ENCODE assay signal across 8 cellular contexts in genomic region chr22:46296257-46297150, GRCh38. TPM values are rescaled to one million over a fixed set of nuclear protein-coding genes. Genes with fewer than 3 reads are reported as not detected.
A peak's percentile ranks its signal among the peaks of the same experiment; 100 is the strongest.
DNase-seq lines count a peak whose midpoint lies in the region; ATAC-seq and TF ChIP-seq lines count a peak whose summit lies in the region.

TSS of gene GTSE1 (plus strand) at chr22:46296870. CDS start at chr22:46297401, 531 bp downstream.

- H3K4me2 ChIP-seq in PC-3 (ENCODE audit: low read length), result peak within 1 kb of the TSS; percentile 98

- ATAC-seq in GM21576 (IDR thresholded peaks at IDR 0.05; ENCODE audit: unreplicated experiment) (peak; percentile 79), PC-3 (peak; percentile 96)

- POLR2A ChIA-PET in PC-3 (lab: Charles Lee; ENCODE audit: unreplicated experiment), result no interaction called here

- H3K9ac ChIP-seq in PC-3 (ENCODE audit: low read length) (peak within 1 kb of the TSS; percentile 76), mucosa of rectum (ENCODE audit: low read depth in 1 of 2, low read length in 2 of 2) (peak within 1 kb of the TSS; percentile 84 to 89)

- TF ChIP-seq EP300 in Ishikawa (IDR thresholded peaks at IDR 0.05; ENCODE audit: borderline replicate concordance), result no peak

- H3K4me3 ChIP-seq in PC-3 (ENCODE audit: low read length) (peak within 1 kb of the TSS; percentile 84), epithelial cell of proximal tubule (ENCODE audit: low read depth, low read length) (peak within 1 kb of the TSS; percentile 79), mucosa of rectum (ENCODE audit: low read length in 2 of 2) (peak within 1 kb of the TSS; percentile 80 to 83)

- H2AFZ ChIP-seq in PC-3 (ENCODE audit: low read length), result peak within 1 kb of the TSS; percentile 67

- TF ChIP-seq RAD21 in Ishikawa (IDR thresholded peaks at IDR 0.05; ENCODE audit: low read depth), result peak; percentile 34; the same call in 1 of the 2 replicates

- no peaks in the 10 kb centered on the region for H4K20me1 ChIP-seq in PC-3 (ENCODE audit: low read length)

- H3F3A ChIP-seq in PC-3 (ENCODE audit: low read length, unreplicated experiment), result no peaks in the 10 kb centered on the region

- H3K4me1 ChIP-seq in PC-3 (ENCODE audit: insufficient read depth, low read length) (peaks cover 13% of the 10 kb centered on the region), mucosa of rectum (ENCODE audit: control insufficient read depth in 2 of 2, insufficient read depth in 2 of 2, low read length in 2 of 2) (peaks cover 15 to 20% of the 10 kb centered on the region in 2 donors)

- CTCF ChIA-PET in PC-3 (lab: Charles Lee), result no interaction called here

- DNase-seq in DMS153 (lab: John Stamatoyannopoulos, UW) (peak; percentile 98), PC-3 (peak; percentile 97), epithelial cell of proximal tubule (ENCODE audit: low read depth) (peak; percentile 61)
- peak; percentile 94 for DNase-seq in activated T-cell treated with anti-CD3 and anti-CD28 coated beads, Interleukin-2, amount 50 U/mL, for 1 hour
- peak; percentile 97 for DNase-seq in stimulated activated CD8-positive, alpha-beta memory T cell treated with anti-CD3 and anti-CD28 coated beads, Interleukin-4, amount 100 ng/mL, for 48 hours

- TSS peak; percentile 94 for BruUV-seq in PC-3 (replicated peaks; lab: Mats Ljungman, UMichigan)

- intact Hi-C loops in PC-3 (cut with micrococcal nuclease), result loop anchor here (5.0 kb wide), 1 partner anchor 174 kb away; no protein-coding TSS in a partner anchor

- H3K27me3 ChIP-seq in PC-3 (ENCODE audit: low read length) (no peaks in the 10 kb centered on the region), mucosa of rectum (ENCODE audit: control insufficient read depth in 2 of 2, insufficient read depth in 2 of 2, low read length in 2 of 2) (no peaks in the 10 kb centered on the region)

- TF ChIP-seq CTCF in PC-3 (conservative IDR thresholded peaks at IDR 0.05; ENCODE audit: low read depth, low read length) (0 out of 2 replicates have a peak, but pooled peaks have one; percentile 18), epithelial cell of proximal tubule (conservative IDR thresholded peaks at IDR 0.05; ENCODE audit: low read depth, low read length) (peak; percentile 30)

- peak within 1 kb of the TSS; percentile 63 for H3K27ac ChIP-seq in PC-3 (ENCODE audit: low read length)
- H3K27ac ChIP-seq in mucosa of rectum (ENCODE audit: low read depth in 2 of 2, low read length in 2 of 2), result peak within 1 kb of the TSS; percentile 93 to 96

- no peaks in the 10 kb centered on the region for H3K9me2 ChIP-seq in PC-3 (replicated peaks; ENCODE audit: low read length)

- peaks cover 18% of the 10 kb centered on the region for H3K36me3 ChIP-seq in PC-3 (ENCODE audit: low read depth, low read length)
- peaks cover 15 to 17% of the 10 kb centered on the region in 2 donors for H3K36me3 ChIP-seq in mucosa of rectum (ENCODE audit: control insufficient read depth in 2 of 2, insufficient read depth in 2 of 2, low read length in 2 of 2)

- H3K9me3 ChIP-seq in PC-3 (ENCODE audit: low read length) (no peaks in the 10 kb centered on the region), mucosa of rectum (ENCODE audit: control insufficient read depth in 2 of 2, low read length in 2 of 2) (no peaks in the 10 kb centered on the region)

- peaks cover 41% of the 10 kb centered on the region for H3K79me2 ChIP-seq in PC-3 (ENCODE audit: low read length)

TF ChIP-seq in Ishikawa, 13 proteins besides CTCF, POLR2A, EP300 and RAD21:
- TF ChIP-seq TEAD4 (IDR thresholded peaks at IDR 0.05) (no peak), NFIC (IDR thresholded peaks at IDR 0.05) (no peak), FOXM1 (IDR thresholded peaks at IDR 0.05; ENCODE audit: borderline replicate concordance, low read depth) (peak; percentile 99), CEBPB (IDR thresholded peaks at IDR 0.05) (no peak), CREB1 (IDR thresholded peaks at IDR 0.05; ENCODE audit: low read depth) (no peak), TAF1 (IDR thresholded peaks at IDR 0.05; ENCODE audit: low read depth) (peak; percentile 58), USF1 (IDR thresholded peaks at IDR 0.05) (peak; percentile 39; the same call in 1 of the 2 replicates), ZBTB7A (IDR thresholded peaks at IDR 0.05; ENCODE audit: low read depth) (peak; percentile 89), EGR1 (IDR thresholded peaks at IDR 0.05) (no peak), MAX (IDR thresholded peaks at IDR 0.05) (peak; percentile 74), TCF12 (IDR thresholded peaks at IDR 0.05; ENCODE audit: low read depth) (no peak; the same call in 1 of the 2 replicates), REST (IDR thresholded peaks at IDR 0.05; ENCODE audit: low read depth) (no peak), YY1 (IDR thresholded peaks at IDR 0.05; ENCODE audit: low read depth) (peak; percentile 79)
TF ChIP-seq in Ishikawa: peak in this region for 6.

RNA-seq across cellular contexts. Expression of gene GTSE1, which starts in this region (rescaled TPM):
- total RNA-seq in PC-3 (2014; rRNA removed) (20.6 and 26.4 TPM in 2 replicates), epithelial cell of proximal tubule (18.2 and 35.8 TPM in 2 replicates)

Comparison
In these comparisons a context has a peak if more than half of its experiments do, and no peak if none do; other contexts are left out.
1. Peak in every context shown above with its lines: DNase-seq, ATAC-seq, H3K4me3 ChIP-seq and H3K27ac ChIP-seq.